In the genomic region with DNA sequence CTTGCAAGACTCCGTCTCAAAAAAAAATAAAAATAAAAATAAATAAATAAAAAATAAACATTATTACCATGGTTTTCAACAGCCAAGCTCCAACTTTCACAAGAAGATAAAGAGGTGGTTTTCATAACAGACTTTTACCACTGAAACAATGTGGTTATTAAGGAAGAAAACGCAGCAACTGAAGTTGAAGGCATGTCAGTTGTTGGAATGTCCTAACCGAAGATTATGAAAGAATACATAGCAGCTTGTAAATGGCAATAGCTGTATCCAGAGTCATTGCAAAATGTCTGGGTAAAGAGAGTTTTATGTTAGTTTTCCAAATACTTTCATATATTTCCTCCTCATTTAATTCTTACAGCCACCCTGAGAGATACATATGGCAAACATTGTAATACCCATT, we compare ENCODE assay signal across 20 cellular contexts.
DNase-seq lines count a peak whose midpoint lies in the region; ATAC-seq and TF ChIP-seq lines count a peak whose summit lies in the region.
"Had no signal": no experiment of that assay in that cellular context is flagged by ENCODE, and none has a peak within 500 bp of the region (broad histone marks: within the 10 kb centered on the region; RNA-seq: fewer than 3 reads in every experiment).

No MANE protein-coding gene starts in this region.

- H4K91ac ChIP-seq in neuronal stem cell (ENCODE audit: low read depth, low read length, poor library complexity) = no peak overlapping the region

- no peak overlapping the region for H2AFZ ChIP-seq in neuronal stem cell (ENCODE audit: low read length)

- H4K8ac ChIP-seq in neuronal stem cell (ENCODE audit: low read depth, low read length) = no peak overlapping the region

- peak; percentile 52 for DNase-seq in AG04449 (ENCODE audit: low read depth, low spot score)
- peak; percentile 18 for DNase-seq in HCEC 1CT
- DNase-seq in SK-MEL-5 (ENCODE audit: low read depth, low spot score) = peak; percentile 17
- peak; percentile 37 to 69 for DNase-seq in foreskin fibroblast
- DNase-seq in stimulated activated CD4-positive, alpha-beta T cell treated with anti-CD3 and anti-CD28 coated beads, Interleukin-2, amount 100 ng/mL, for 48 hours = no peak
- no peak for DNase-seq in neuronal stem cell (ENCODE audit: low spot score)
- DNase-seq in activated T-cell treated with anti-CD3 and anti-CD28 coated beads, Interleukin-2, amount 50 U/mL, for 4 hours = no peak
- DNase-seq: activated CD4-positive, alpha-beta T cell treated with anti-CD3 and anti-CD28 coated beads, Interleukin-2, amount 50 U/mL, for 48 hours; activated T-cell treated with anti-CD3 and anti-CD28 coated beads, Interleukin-2, amount 50 U/mL, for 48 hours; cerebellar nuclear complex; islet precursor cell; NCI-H1694; NCI-H446 treated with DMSO at 0.1 percent for 48 hours; stimulated activated CD4-positive, alpha-beta T cell treated with anti-CD3 and anti-CD28 coated beads, Interleukin-12 subunit alpha, Interleukin-12 subunit beta, amount 100 ng/mL, for 4 hours; stimulated activated naive CD8-positive, alpha-beta T cell treated with anti-CD3 and anti-CD28 coated beads, Interleukin-15, amount 100 ng/mL, for 72 hours; uterus had no signal

- H3K36me3 ChIP-seq in neuronal stem cell (replicated peaks in 1 of 2; ENCODE audit: control insufficient read depth in 2 of 2, insufficient read depth in 2 of 2, low read length in 2 of 2) = no peaks in the 10 kb centered on the region
- H3K36me3 ChIP-seq: uterus had no signal

- H3K18ac ChIP-seq in neuronal stem cell (ENCODE audit: low read length) = no peak overlapping the region

- no peak overlapping the region for H3K4me2 ChIP-seq in neuronal stem cell (ENCODE audit: insufficient read depth, low read length, poor library complexity, severe bottlenecking)
- H3K4me2 ChIP-seq: KMS-11 had no signal

- H3K4me3 Mint-ChIP-seq in activated T-cell treated with anti-CD3 and anti-CD28 coated beads, Interleukin-2, amount 50 U/mL, for 4 hours = no peak overlapping the region
- H3K4me3 Mint-ChIP-seq: mesothelial cell of epicardium; stimulated activated naive CD8-positive, alpha-beta T cell treated with anti-CD3 and anti-CD28 coated beads, Interleukin-15, amount 100 ng/mL, for 72 hours had no signal

- H3K4me1 Mint-ChIP-seq in activated T-cell treated with anti-CD3 and anti-CD28 coated beads, Interleukin-2, amount 50 U/mL, for 4 hours (ENCODE audit: low read depth) = no peaks in the 10 kb centered on the region
- H3K4me1 Mint-ChIP-seq: stimulated activated naive CD8-positive, alpha-beta T cell treated with anti-CD3 and anti-CD28 coated beads, Interleukin-15, amount 100 ng/mL, for 72 hours had no signal

- POLR2A ChIA-PET in AG04449 (lab: Yijun Ruan, JAX) = no interaction called here

- H3K23ac ChIP-seq in neuronal stem cell (ENCODE audit: low read depth, low read length, poor library complexity) = no peak overlapping the region

- no peak overlapping the region for H2BK5ac ChIP-seq in neuronal stem cell (ENCODE audit: low read length)

- H2AK5ac ChIP-seq in neuronal stem cell (ENCODE audit: low read depth, low read length) = no peak overlapping the region

- H3K27me3 ChIP-seq in neuronal stem cell (ENCODE audit: control insufficient read depth in 3 of 3, insufficient read depth in 3 of 3, low read depth in 1 of 3, low read length in 3 of 3) = no peaks in the 10 kb centered on the region
- H3K27me3 ChIP-seq: uterus had no signal

- H3K9me3 Mint-ChIP-seq in activated T-cell treated with anti-CD3 and anti-CD28 coated beads, Interleukin-2, amount 50 U/mL, for 4 hours = no peaks in the 10 kb centered on the region
- H3K9me3 Mint-ChIP-seq: mesothelial cell of epicardium; stimulated activated naive CD8-positive, alpha-beta T cell treated with anti-CD3 and anti-CD28 coated beads, Interleukin-15, amount 100 ng/mL, for 72 hours had no signal

- H3K4me3 ChIP-seq in AG04449 (ENCODE audit: low read depth, low read length) (no peak overlapping the region), foreskin fibroblast (ENCODE audit: low read depth in 1 of 2, low read length in 2 of 2) (no peak overlapping the region), neuronal stem cell (ENCODE audit: low read length in 2 of 2) (no peak overlapping the region)
- H3K4me3 ChIP-seq: uterus had no signal

- H3K27ac ChIP-seq in neuronal stem cell (replicated peaks; ENCODE audit: low read length) = no peak overlapping the region
- H3K27ac ChIP-seq: KMS-11, uterus had no signal

- H3K14ac ChIP-seq in neuronal stem cell (ENCODE audit: low read length) = no peak overlapping the region

- no peak for ATAC-seq in HG02642 (IDR thresholded peaks at IDR 0.05; ENCODE audit: poor library complexity, unreplicated experiment)
- no peak for ATAC-seq in activated T-cell treated with anti-CD3 and anti-CD28 coated beads, Interleukin-2, amount 50 U/mL, for 4 hours
- ATAC-seq: SK-N-SH treated with all-trans-retinoic acid at 6 μM for 48 hours; stimulated activated naive CD8-positive, alpha-beta T cell treated with anti-CD3 and anti-CD28 coated beads, Interleukin-15, amount 100 ng/mL, for 72 hours had no signal

- no peak for TF ChIP-seq CTCF in AG04449 (IDR thresholded peaks at IDR 0.05; ENCODE audit: insufficient read depth, low read length, missing control alignments)
- no peak for TF ChIP-seq CTCF in foreskin fibroblast (IDR thresholded peaks at IDR 0.05; ENCODE audit: low read depth, low read length)

- WGBS in neuronal stem cell (ENCODE audit: extremely low coverage in 2 of 2, insufficient read length in 2 of 2, insufficient replicate concordance in 1 of 2), 2 donors = no CpG with 5 or more reads among the region's 3 CpGs

- no peak overlapping the region for H2BK120ac ChIP-seq in neuronal stem cell (ENCODE audit: low read depth, low read length)

- no peak overlapping the region for H3K9ac ChIP-seq in neuronal stem cell (ENCODE audit: low read depth, low read length, poor library complexity)
- H3K9ac ChIP-seq: KMS-11 had no signal

- no peaks in the 10 kb centered on the region for H3K4me1 ChIP-seq in neuronal stem cell (ENCODE audit: control insufficient read depth in 2 of 2, insufficient read depth in 1 of 2, low read depth in 1 of 2, low read length in 2 of 2)
- H3K4me1 ChIP-seq: uterus had no signal

- no peaks in the 10 kb centered on the region for H3K36me3 Mint-ChIP-seq in activated T-cell treated with anti-CD3 and anti-CD28 coated beads, Interleukin-2, amount 50 U/mL, for 4 hours (ENCODE audit: insufficient read depth)
- H3K36me3 Mint-ChIP-seq: mesothelial cell of epicardium had no signal

- no peak overlapping the region for H2BK12ac ChIP-seq in neuronal stem cell (ENCODE audit: low read length)

- H3K79me1 ChIP-seq in neuronal stem cell (ENCODE audit: low read depth, low read length) = no peaks in the 10 kb centered on the region

- CTCF ChIA-PET in AG04449 (lab: Yijun Ruan, JAX) = no interaction called here

- no peaks in the 10 kb centered on the region for H3K9me3 ChIP-seq in neuronal stem cell (replicated peaks in 1 of 2; ENCODE audit: control insufficient read depth in 2 of 2, insufficient read depth in 1 of 2, low read depth in 1 of 2, low read length in 2 of 2)
- H3K9me3 ChIP-seq: uterus had no signal

- H3K27me3 Mint-ChIP-seq in activated T-cell treated with anti-CD3 and anti-CD28 coated beads, Interleukin-2, amount 50 U/mL, for 4 hours (ENCODE audit: low read depth) = no peaks in the 10 kb centered on the region
- H3K27me3 Mint-ChIP-seq: stimulated activated naive CD8-positive, alpha-beta T cell treated with anti-CD3 and anti-CD28 coated beads, Interleukin-15, amount 100 ng/mL, for 72 hours had no signal

- no peak overlapping the region for H3K4ac ChIP-seq in neuronal stem cell (ENCODE audit: low read length)

- no peak overlapping the region for H2BK15ac ChIP-seq in neuronal stem cell (ENCODE audit: low read length)

- in situ Hi-C loops in SK-MEL-5 (cut with HindIII; ENCODE audit: low pct_unique_long_range_greater_than_20kb, low sequenced_read_pairs) = no loop called here

Comparison
In these comparisons a context has a peak if more than half of its experiments do, and no peak if none do; other contexts are left out.
1. DNase-seq: peak in AG04449 (single experiment), HCEC 1CT (single experiment), SK-MEL-5 (single experiment) and foreskin fibroblast (2 of 2); none in stimulated activated CD4-positive, alpha-beta T cell treated with anti-CD3 and anti-CD28 coated beads, Interleukin-2, amount 100 ng/mL, for 48 hours (0 of 2), neuronal stem cell (single experiment) and activated T-cell treated with anti-CD3 and anti-CD28 coated beads, Interleukin-2, amount 50 U/mL, for 4 hours (single experiment).